In the genomic region with DNA sequence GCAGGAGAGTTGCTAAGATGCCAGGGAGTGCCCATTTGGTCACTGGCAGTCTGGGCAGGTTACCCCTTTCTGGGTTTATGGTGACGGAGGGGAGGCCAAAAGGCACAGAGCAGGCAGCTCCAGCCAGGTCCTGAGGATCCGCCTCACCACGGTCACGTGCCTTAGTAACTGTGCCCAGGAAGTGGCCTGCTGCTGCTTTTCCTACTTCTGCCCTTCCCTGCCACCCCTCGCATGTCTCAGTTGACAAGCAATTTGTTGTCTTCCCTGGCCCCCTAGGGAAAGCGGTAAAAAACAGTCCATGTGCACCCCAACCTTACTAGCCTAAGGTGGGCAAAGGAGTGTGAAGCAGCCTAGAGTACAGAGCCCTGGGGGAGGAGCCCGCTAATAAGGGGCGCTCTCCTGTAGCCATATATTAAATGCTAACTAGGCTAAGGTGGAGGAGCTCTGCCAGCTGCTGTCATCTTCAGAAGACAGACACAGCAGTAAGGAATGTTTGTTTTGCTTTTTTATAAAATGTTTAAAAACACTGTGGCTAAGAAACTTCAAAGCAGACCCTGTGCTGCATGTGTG, we compare ENCODE assay signal across 1 cellular context.
TF ChIP-seq lines count a peak whose summit lies in the region.

No MANE protein-coding gene starts in this region.

TF ChIP-seq in K562, 482 proteins besides CTCF, POLR2A, EP300 and RAD21:
- TF ChIP-seq KLF16 (IDR thresholded peaks at IDR 0.05) (no peak), ZNF445 (CRISPR knock-in tag; IDR thresholded peaks at IDR 0.05; ENCODE audit: low read depth) (no peak)
- TF ChIP-seq, protein P1, sequence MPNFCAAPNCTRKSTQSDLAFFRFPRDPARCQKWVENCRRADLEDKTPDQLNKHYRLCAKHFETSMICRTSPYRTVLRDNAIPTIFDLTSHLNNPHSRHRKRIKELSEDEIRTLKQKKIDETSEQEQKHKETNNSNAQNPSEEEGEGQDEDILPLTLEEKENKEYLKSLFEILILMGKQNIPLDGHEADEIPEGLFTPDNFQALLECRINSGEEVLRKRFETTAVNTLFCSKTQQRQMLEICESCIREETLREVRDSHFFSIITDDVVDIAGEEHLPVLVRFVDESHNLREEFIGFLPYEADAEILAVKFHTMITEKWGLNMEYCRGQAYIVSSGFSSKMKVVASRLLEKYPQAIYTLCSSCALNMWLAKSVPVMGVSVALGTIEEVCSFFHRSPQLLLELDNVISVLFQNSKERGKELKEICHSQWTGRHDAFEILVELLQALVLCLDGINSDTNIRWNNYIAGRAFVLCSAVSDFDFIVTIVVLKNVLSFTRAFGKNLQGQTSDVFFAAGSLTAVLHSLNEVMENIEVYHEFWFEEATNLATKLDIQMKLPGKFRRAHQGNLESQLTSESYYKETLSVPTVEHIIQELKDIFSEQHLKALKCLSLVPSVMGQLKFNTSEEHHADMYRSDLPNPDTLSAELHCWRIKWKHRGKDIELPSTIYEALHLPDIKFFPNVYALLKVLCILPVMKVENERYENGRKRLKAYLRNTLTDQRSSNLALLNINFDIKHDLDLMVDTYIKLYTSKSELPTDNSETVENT (CRISPR knock-in tag; IDR thresholded peaks at IDR 0.05) = no peak
